ENCODE assay signal across 8 cellular contexts in genomic region chr5:61332369-61332745, GRCh38. TPM values are rescaled to one million over a fixed set of nuclear protein-coding genes. Genes with fewer than 3 reads are reported as not detected.
DNase-seq lines count a peak whose midpoint lies in the region; ATAC-seq, FAIRE-seq and TF ChIP-seq lines count a peak whose summit lies in the region.

No MANE protein-coding gene starts in this region.

- no peak overlapping the region; the same call in 1 of the 2 replicates for H3K4me2 ChIP-seq in GM12878 (ENCODE audit: control insufficient read depth, insufficient read depth)

- RAD21 ChIA-PET in GM12878 (lab: Charles Lee; ENCODE audit: unreplicated experiment) = interaction anchor here (0.6 to 6.0 kb wide), 7 partner anchors 15 to 326 kb away, joined by 3 to 64 read pairs (median 5); no protein-coding TSS in a partner anchor

- CTCF ChIA-PET in BJ (lab: Yijun Ruan, JAX) (interaction anchor here (0.6 kb wide), 1 partner anchor 136 kb away, joined by 5 read pairs; no protein-coding TSS in a partner anchor), GM12878 (lab: Yijun Ruan, JAX) (no interaction called here)

- H3K9ac ChIP-seq in GM12878 (ENCODE audit: control insufficient read depth, insufficient read depth, low read length) = no peak overlapping the region

- DNase-seq in BJ (ENCODE audit: low read depth) (no peak), OCI-M1 (lab: John Stamatoyannopoulos, UW) (peak; percentile 60), GM12878 (ENCODE audit: low read depth, low spot score) (no peak), inferior parietal cortex (ENCODE audit: extremely low spot score) (peak; percentile 21), DMS79 treated with DMSO at 0.1 percent for 48 hours (lab: John Stamatoyannopoulos, UW) (no peak)
- peak; percentile 25 for DNase-seq in stimulated activated naive CD4-positive, alpha-beta T cell treated with Interleukin-2 at 50 U/mL for 16 hours (lab: John Stamatoyannopoulos, UW)

- no peak for TF ChIP-seq EP300 in GM12878 (IDR thresholded peaks at IDR 0.05; ENCODE audit: borderline replicate concordance in 1 of 2, control insufficient read depth in 1 of 2, low read depth in 2 of 2, low read length in 2 of 2)

- H3K79me2 ChIP-seq in GM12878 (ENCODE audit: control insufficient read depth, insufficient read depth, low read length) = no peaks in the 10 kb centered on the region

- H3K27me3 ChIP-seq in BJ (ENCODE audit: control insufficient read depth, insufficient read depth, low read length) = no peaks in the 10 kb centered on the region
- H3K27me3 ChIP-seq in GM12878 (replicated peaks in 1 of 2; ENCODE audit: control insufficient read depth in 2 of 2, insufficient read depth in 2 of 2, low read length in 1 of 2) = peaks cover 0 to 17% of the 10 kb centered on the region in 2 experiments; a peak in 2 of 4 replicates

- intact Hi-C loops in GM12878 (cut with micrococcal nuclease; ENCODE audit: unreplicated experiment) = loop anchor here (2.0 to 5.0 kb wide), 3 partner anchors 76 to 385 kb away; partner anchors contain the start of genes ERCC8 and NDUFAF2

- peaks cover 18% of the 10 kb centered on the region for H3K4me1 ChIP-seq in GM12878 (ENCODE audit: control insufficient read depth, insufficient read depth, low read length)

- H4K20me1 ChIP-seq in GM12878 (ENCODE audit: control insufficient read depth, insufficient read depth) = no peaks in the 10 kb centered on the region

- SMC1A ChIA-PET in GM12878 (lab: Charles Lee; ENCODE audit: uncharacterized antibody, unreplicated experiment) = interaction anchor here (1.6 to 3.8 kb wide), 3 partner anchors 12 to 187 kb away, joined by 5 to 31 read pairs (median 8); no protein-coding TSS in a partner anchor

- H3K36me3 ChIP-seq in BJ (ENCODE audit: control insufficient read depth, insufficient read depth, low read length) = no peaks in the 10 kb centered on the region; the same call in 1 of the 2 replicates
- no peaks in the 10 kb centered on the region for H3K36me3 ChIP-seq in GM12878 (ENCODE audit: control insufficient read depth in 2 of 2, insufficient read depth in 2 of 2, low read length in 1 of 2)

- H3K27ac ChIP-seq in GM12878 (ENCODE audit: control insufficient read depth, insufficient read depth) = no peak overlapping the region

- in situ Hi-C loops in GM12878 (cut with MboI) = no loop called here

- BruUV-seq in GM12878 (replicated peaks; lab: Mats Ljungman, UMichigan) = no TSS peak

- peak overlapping the region; percentile 63; the same call in 1 of the 2 replicates for H2AFZ ChIP-seq in GM12878 (ENCODE audit: control insufficient read depth, low read depth, low read length)

- WGBS in GM12878 (ENCODE audit: insufficient coverage, insufficient replicate concordance, low lambda C conversion rate, missing lambda C conversion rate) = under 1% methylated on average over 26 of the region's 64 CpGs

- H3K4me3 ChIP-seq in BJ (ENCODE audit: low read depth, low read length) (peak overlapping the region; percentile 79), GM12878 (no peak overlapping the region; the same call in 1 of the 2 replicates)

- no peak for TF ChIP-seq POLR2A in GM12878 (IDR thresholded peaks at IDR 0.05; ENCODE audit: low read depth, low read length)

- no peak for FAIRE-seq in GM12878 (lab: Jason Lieb, UNC)

- TF ChIP-seq CTCF in BJ (IDR thresholded peaks at IDR 0.05; ENCODE audit: insufficient read depth, low read depth, low read length) = no peak
- TF ChIP-seq CTCF in GM12878 (IDR thresholded peaks at IDR 0.05 in 2 of 3, conservative IDR thresholded peaks at IDR 0.05 in 1 of 3; ENCODE audit: control insufficient read depth in 2 of 3, extremely low read depth in 1 of 3, insufficient read depth in 1 of 3, low read depth in 3 of 3, low read length in 3 of 3) = no peak

- TF ChIP-seq RAD21 in GM12878 (IDR thresholded peaks at IDR 0.05; ENCODE audit: insufficient read depth, low read depth, low read length) = no peak

- no peaks in the 10 kb centered on the region; the same call in 2 of the 3 replicates for H3K9me3 ChIP-seq in GM12878 (replicated peaks; ENCODE audit: control insufficient read depth, insufficient read depth, low read length)

- ATAC-seq in GM19043 (IDR thresholded peaks at IDR 0.05; ENCODE audit: low read depth, unreplicated experiment) (peak; percentile 0), GM12878 (no peak), HG03439 (IDR thresholded peaks at IDR 0.05; ENCODE audit: unreplicated experiment) (no peak)

- POLR2A ChIA-PET in BJ (lab: Charles Lee) (interaction anchor here (0.8 kb wide), 1 partner anchor 29 kb away, joined by 4 read pairs; no protein-coding TSS in a partner anchor), GM12878 (lab: Charles Lee) (interaction anchor here (0.5 to 1.0 kb wide), 4 partner anchors 21 to 273 kb away, joined by 3 to 5 read pairs (median 3); no protein-coding TSS in a partner anchor)

TF ChIP-seq in GM12878, 131 proteins besides CTCF, POLR2A, EP300 and RAD21 (continues in another document):
- no peak for TF ChIP-seq FOXK2 (IDR thresholded peaks at IDR 0.05)
- peak; percentile 10; the same call in 1 of the 2 replicates for TF ChIP-seq RB1 (IDR thresholded peaks at IDR 0.05; ENCODE audit: borderline replicate concordance)
- no peak for TF ChIP-seq BCL3 (IDR thresholded peaks at IDR 0.05; ENCODE audit: borderline replicate concordance, insufficient read depth, low read depth, low read length, poor library complexity, severe bottlenecking)
- no peak for TF ChIP-seq PAX5 (IDR thresholded peaks at IDR 0.05; ENCODE audit: borderline replicate concordance, low read depth, low read length)
- TF ChIP-seq NKRF (conservative IDR thresholded peaks at IDR 0.05) = 0 out of 2 replicates have a peak, but pooled peaks have one; percentile 28
- no peak for TF ChIP-seq ATF3 (IDR thresholded peaks at IDR 0.05; ENCODE audit: borderline replicate concordance, extremely low read depth, low read depth, low read length)
- TF ChIP-seq ETV6 (conservative IDR thresholded peaks at IDR 0.05 in 1 of 2, IDR thresholded peaks at IDR 0.05 in 1 of 2; ENCODE audit: borderline replicate concordance in 1 of 2, low read depth in 1 of 2) = no peak
- no peak for TF ChIP-seq ZZZ3 (IDR thresholded peaks at IDR 0.05; ENCODE audit: control insufficient read depth, insufficient read length, low read depth)
- TF ChIP-seq CREB1 (IDR thresholded peaks at IDR 0.05; ENCODE audit: low read depth) = no peak

RNA-seq across cellular contexts. Expression of gene ZSWIM6, which starts 0.3 kb away (rescaled TPM):
- polyA plus RNA-seq in BJ (2011; rRNA removed) = 11.1 and 11.8 TPM in 2 replicates
- 22.9 and 28.0 TPM in 2 replicates for polyA minus RNA-seq in BJ (2011; rRNA and poly(A)+ RNA removed)
- total RNA-seq in GM12878 (2013; cell fraction: nucleolus; rRNA removed) = 16.7 and 17.8 TPM in 2 replicates
- 2.7 and 3.0 TPM in 2 replicates for total RNA-seq in GM12878 (2014; rRNA removed)
- total RNA-seq in GM12878 (2014; rRNA removed; fragmentation: Illumina TruSeq; extraction: Trizol) = 3.8 and 4.1 TPM in 2 replicates
- total RNA-seq in GM12878 (2021) = 5.9 and 6.2 TPM in 2 replicates
- 0.63 TPM for polyA plus RNA-seq in GM12878 (2011; ENCODE audit: low read depth)
- 5.7 and 6.1 TPM in 2 replicates for polyA plus RNA-seq in GM12878 (2011; rRNA removed)
- polyA plus RNA-seq in GM12878 (2011; cell fraction: cytosol; rRNA removed) = 4.9 and 5.2 TPM in 2 replicates
- 8.4 and 11.4 TPM in 2 replicates for polyA plus RNA-seq in GM12878 (2011; cell fraction: nucleus; rRNA removed)
- polyA plus RNA-seq in GM12878 (2012) = 0.60 and 0.86 TPM in 2 replicates
- polyA plus RNA-seq in GM12878 (2014; fragmentation: Illumina TruSeq; extraction: Trizol) = 5.3 and 6.2 TPM in 2 replicates
- polyA plus RNA-seq in GM12878 (2014; fragmentation: Nextera tagmentation; extraction: Ambion mirVana) = 1 to 10 TPM; 1.5 to 2.1 TPM
- 4.7 TPM in 2 replicates for polyA plus RNA-seq in GM12878 (2014; rRNA removed)
- under 1 TPM; 0.53 to 0.59 TPM for polyA plus RNA-seq in GM12878 (2016; fragmentation: Nextera tagmentation; extraction: Ambion mirVana)
- 12.2 and 13.0 TPM in 2 replicates for polyA minus RNA-seq in GM12878 (2011; rRNA and poly(A)+ RNA removed)
- polyA minus RNA-seq in GM12878 (2011; cell fraction: cytosol; rRNA and poly(A)+ RNA removed) = 3.7 and 4.1 TPM in 2 replicates
- polyA minus RNA-seq in GM12878 (2011; cell fraction: nucleus; rRNA and poly(A)+ RNA removed) = 7.5 and 10.0 TPM in 2 replicates

Comparison
In these comparisons a context has a peak if more than half of its experiments do, and no peak if none do; other contexts are left out.
1. DNase-seq: peak in OCI-M1 (single experiment), inferior parietal cortex (single experiment) and stimulated activated naive CD4-positive, alpha-beta T cell treated with Interleukin-2 at 50 U/mL for 16 hours (single experiment); none in BJ (single experiment), GM12878 (single experiment) and DMS79 treated with DMSO at 0.1 percent for 48 hours (single experiment).